In genomic region chr12:12999959-13000615, GRCh38 we compare ENCODE assay signal across 8 cellular contexts. TPM values are rescaled to one million over a fixed set of nuclear protein-coding genes. Genes with fewer than 3 reads are reported as not detected.
DNase-seq lines count a peak whose midpoint lies in the region; ATAC-seq and TF ChIP-seq lines count a peak whose summit lies in the region.

TSS of gene HEBP1 (minus strand) at chr12:13000265. CDS start at chr12:13000114, 151 bp downstream.

- intact Hi-C loops in left lung (cut with DNase I), result loop anchor here in 1 of 2 donors (10.0 kb wide), 2 partner anchors 85 to 225 kb away; no protein-coding TSS in a partner anchor

- DNase-seq in Ammon's horn (ENCODE audit: low spot score), result peak; percentile 99
- peak; percentile 86 for DNase-seq in NCI-H69 (lab: John Stamatoyannopoulos, UW)
- DNase-seq in activated CD4-positive, alpha-beta T cell treated with anti-CD3 and anti-CD28 coated beads, Interleukin-2, amount 50 U/mL, for 48 hours, result peak; percentile 97 to 98
- peak; percentile 83 for DNase-seq in dedifferentiated amniotic fluid mesenchymal stem cell (ENCODE audit: extremely low spot score)
- DNase-seq in left lung, result peak; percentile 98 to 100
- peak; percentile 93 for DNase-seq in stimulated activated CD4-positive, alpha-beta T cell treated with anti-CD3 and anti-CD28 coated beads, Interleukin-2, amount 100 ng/mL, for 4 hours (ENCODE audit: low read depth)

- ATAC-seq in GM19395 (IDR thresholded peaks at IDR 0.05; ENCODE audit: unreplicated experiment) (peak; percentile 82), HG03521 (IDR thresholded peaks at IDR 0.05; ENCODE audit: unreplicated experiment) (peak; percentile 91), left lung (peak; percentile 95)

- no peak for TF ChIP-seq CTCF in left lung (IDR thresholded peaks at IDR 0.05)

- peak within 1 kb of the TSS; percentile 77 to 83 for H3K4me3 ChIP-seq in left lung

- peaks cover 10 to 55% of the 10 kb centered on the region in 2 donors for H3K4me1 ChIP-seq in left lung

- no peaks in the 10 kb centered on the region for H3K27me3 ChIP-seq in left lung

- peak within 1 kb of the TSS; percentile 92 to 95 for H3K27ac ChIP-seq in left lung

- no peaks in the 10 kb centered on the region for H3K36me3 ChIP-seq in left lung

- H3K9me3 ChIP-seq in left lung, result no peaks in the 10 kb centered on the region

RNA-seq across cellular contexts. Expression of gene HEBP1, which starts in this region (rescaled TPM):
- 10 to 100 TPM; 79.5 to 81.1 TPM for total RNA-seq in left lung

Comparison
In these comparisons a context has a peak if more than half of its experiments do, and no peak if none do; other contexts are left out.
1. Peak in every context shown above with its lines: DNase-seq, ATAC-seq, H3K4me3 ChIP-seq and H3K27ac ChIP-seq.